28 cellular contexts compared by ENCODE assay signal in genomic region chr17:51270675-51271074, GRCh38. TPM values are rescaled to one million over a fixed set of nuclear protein-coding genes. Genes with fewer than 3 reads are reported as not detected.
DNase-seq lines count a peak whose midpoint lies in the region; ATAC-seq and TF ChIP-seq lines count a peak whose summit lies in the region.
"Had no signal": no experiment of that assay in that cellular context is flagged by ENCODE, and none has a peak within 500 bp of the region (broad histone marks: within the 10 kb centered on the region; RNA-seq: fewer than 3 reads in every experiment).

No MANE protein-coding gene starts in this region.

- TF ChIP-seq POLR2A in heart left ventricle (IDR thresholded peaks at IDR 0.05), result no peak

- H3K27me3 ChIP-seq in Panc1 (ENCODE audit: control insufficient read depth, insufficient read depth, low read length), result no peaks in the 10 kb centered on the region
- H3K27me3 ChIP-seq in left lung, result no peaks in the 10 kb centered on the region
- no peaks in the 10 kb centered on the region for H3K27me3 ChIP-seq in heart left ventricle
- H3K27me3 ChIP-seq: esophagus muscularis mucosa, foreskin keratinocyte, neural progenitor cell, right atrium auricular region, testis had no signal

- intact Hi-C loops in Panc1 (cut with micrococcal nuclease; ENCODE audit: unreplicated experiment) (no loop called here), left lung (cut with DNase I) (no loop called here), heart left ventricle (cut with DNase I) (no loop called here)

- in situ Hi-C loops in Panc1 (cut with HindIII; ENCODE audit: low pct_unique_long_range_greater_than_20kb, low sequenced_read_pairs), result no loop called here

- POLR2A ChIA-PET in Panc1 (lab: Charles Lee), result no interaction called here

- H3K27ac ChIP-seq in Panc1 (ENCODE audit: low read length) (no peak overlapping the region), left lung (no peak overlapping the region), heart left ventricle (no peak overlapping the region)
- H3K27ac ChIP-seq: 22Rv1, esophagus muscularis mucosa, foreskin keratinocyte, neural progenitor cell, right atrium auricular region, RWPE1, testis had no signal

- peak; percentile 55; the same call in 1 of the 2 replicates for ATAC-seq in Panc1
- peak; percentile 33 for ATAC-seq in left lung
- no peak for ATAC-seq in heart left ventricle
- ATAC-seq: foreskin keratinocyte, GM23338 had no signal

- H3K4me3 ChIP-seq in Panc1 (ENCODE audit: low read depth in 2 of 2, low read length in 2 of 2) (no peak overlapping the region), left lung (no peak overlapping the region), heart left ventricle (no peak overlapping the region)
- H3K4me3 ChIP-seq: esophagus muscularis mucosa, GM23338, neural progenitor cell, right atrium auricular region, smooth muscle cell, testis had no signal

- 39 to 55% (median 50%) methylated on average over 1 of the region's 1 CpG for WGBS in heart left ventricle, 4 donors

- CTCF ChIA-PET in Panc1 (lab: Charles Lee), result no interaction called here

- H3K9me3 ChIP-seq in Panc1 (ENCODE audit: control insufficient read depth, insufficient read depth, low read depth, low read length) (no peaks in the 10 kb centered on the region), left lung (no peaks in the 10 kb centered on the region), heart left ventricle (no peaks in the 10 kb centered on the region)
- H3K9me3 ChIP-seq: esophagus muscularis mucosa, right atrium auricular region, testis had no signal

- peaks cover 48% of the 10 kb centered on the region for H3K36me3 ChIP-seq in Panc1 (ENCODE audit: control insufficient read depth, insufficient read depth, low read length)
- H3K36me3 ChIP-seq in left lung, result peaks cover 0 to 95% of the 10 kb centered on the region in 2 donors
- H3K36me3 ChIP-seq in heart left ventricle, result peaks cover 0 to 100% (median 96%) of the 10 kb centered on the region in 9 donors

- DNase-seq in DMS53 (lab: John Stamatoyannopoulos, UW), result peak; percentile 9
- no peak for DNase-seq in DMS53 treated with DMSO at 0.1 percent for 48 hours (lab: John Stamatoyannopoulos, UW; ENCODE audit: unreplicated experiment)
- DNase-seq in CD1c-positive myeloid dendritic cell (ENCODE audit: extremely low spot score), result peak; percentile 29
- DNase-seq in Panc1 (ENCODE audit: low read depth, low spot score), result no peak
- no peak for DNase-seq in left lung
- no peak for DNase-seq in heart left ventricle
- DNase-seq in HUDEP-2 (lab: John Stamatoyannopoulos, UW; ENCODE audit: unreplicated experiment in 76 of 76), result no peak
- no peak for DNase-seq in DMS79 treated with DMSO at 0.1 percent for 48 hours (lab: John Stamatoyannopoulos, UW)
- DNase-seq: activated naive CD8-positive, alpha-beta T cell treated with anti-CD3 and anti-CD28 coated beads, Interleukin-2, amount 10 ng/mL, durations not matched to agents 7 days and 5 days; activated T-cell treated with anti-CD3 and anti-CD28 coated beads, Interleukin-2, amount 50 U/mL, for 48 hours; caudate nucleus; CD4-positive, CD25-positive, alpha-beta regulatory T cell; EL; endodermal cell; foreskin keratinocyte; HFFc6; NCI-H2029 treated with DMSO at 0.1 percent for 48 hours; NCI-H226; NCI-H748 treated with DMSO at 0.1 percent for 48 hours; stimulated activated CD4-positive, alpha-beta T cell treated with anti-CD3 and anti-CD28 coated beads, Interleukin-1b, Interleukin-23, amount 100 ng/mL, for 48 hours; testis had no signal

- TSS peak; percentile 1 for BruUV-seq in Panc1 (replicated peaks; lab: Mats Ljungman, UMichigan)

- no peak for TF ChIP-seq CTCF in Panc1 (IDR thresholded peaks at IDR 0.05)
- TF ChIP-seq CTCF in left lung (IDR thresholded peaks at IDR 0.05), result no peak
- no peak for TF ChIP-seq CTCF in heart left ventricle (IDR thresholded peaks at IDR 0.05)

- H3K4me1 ChIP-seq in Panc1 (ENCODE audit: control insufficient read depth, insufficient read depth, low read length) (no peaks in the 10 kb centered on the region), left lung (peaks cover 0 to 3% of the 10 kb centered on the region in 2 donors), heart left ventricle (peaks cover 0 to 13% (median 0%) of the 10 kb centered on the region in 12 donors)
- H3K4me1 ChIP-seq: foreskin keratinocyte, neural progenitor cell, testis had no signal

RNA-seq across cellular contexts. Expression of gene UTP18, which starts 10.3 kb away (rescaled TPM):
- total RNA-seq in Panc1 (2021; ENCODE audit: unreplicated experiment) (96.3 TPM), left lung (10 to 100 TPM; 21.1 to 31.0 TPM), heart left ventricle (10 to 100 TPM in 3 of 9 donors, 1 to 10 TPM in 6; 5.3 to 13.5 (median 8.1) TPM)
- polyA plus RNA-seq in Panc1 (2012; ENCODE audit: insufficient read length), result 52.7 TPM
- 10 to 100 TPM in 1 of 2 donors, 1 to 10 TPM in 1; 5.8 to 16.7 TPM for polyA plus RNA-seq in heart left ventricle

RNA-seq across cellular contexts. Expression of gene MBTD1, which starts 10.8 kb away (rescaled TPM):
- total RNA-seq in Panc1 (2021; ENCODE audit: unreplicated experiment) (16.6 TPM), left lung (10 to 100 TPM; 10.0 to 11.8 TPM), heart left ventricle (1 to 10 TPM; 3.4 to 9.8 (median 6.9) TPM)
- 6.1 TPM for polyA plus RNA-seq in Panc1 (2012; ENCODE audit: insufficient read length)
- polyA plus RNA-seq in heart left ventricle, result 1 to 10 TPM; 3.4 to 4.9 TPM

Comparison
In these comparisons a context has a peak if more than half of its experiments do, and no peak if none do; other contexts are left out.
1. DNase-seq: peak in DMS53 (single experiment) and CD1c-positive myeloid dendritic cell (single experiment); none in DMS53 treated with DMSO at 0.1 percent for 48 hours (single experiment), Panc1 (single experiment), left lung (0 of 2), heart left ventricle (0 of 5), HUDEP-2 (0 of 76) and DMS79 treated with DMSO at 0.1 percent for 48 hours (single experiment).
2. ATAC-seq: peak in Panc1 (single experiment) and left lung (single experiment); none in heart left ventricle (0 of 4).